In genomic region chr11:94737171-94737611, GRCh38 we compare ENCODE assay signal across 18 cellular contexts. TPM values are rescaled to one million over a fixed set of nuclear protein-coding genes. Genes with fewer than 3 reads are reported as not detected.
DNase-seq lines count a peak whose midpoint lies in the region; ATAC-seq, FAIRE-seq and TF ChIP-seq lines count a peak whose summit lies in the region.
"Had no signal": no experiment of that assay in that cellular context is flagged by ENCODE, and none has a peak within 500 bp of the region (broad histone marks: within the 10 kb centered on the region; RNA-seq: fewer than 3 reads in every experiment).

No MANE protein-coding gene starts in this region.

- CTCF ChIA-PET in CD4-positive, alpha-beta T cell (lab: Charles Lee) = no interaction called here

- H2AFZ ChIP-seq in astrocyte (ENCODE audit: low read depth, low read length) = no peak overlapping the region

- H3K9ac ChIP-seq in HUES48 (ENCODE audit: low read depth, low read length) (no peak overlapping the region), astrocyte (ENCODE audit: low read length) (no peak overlapping the region)

- H3K27ac ChIP-seq in C4-2B = peak overlapping the region; percentile 47; the same call in 1 of the 2 replicates
- peak overlapping the region; percentile 56 for H3K27ac ChIP-seq in HUES48 (ENCODE audit: low read depth, low read length)
- H3K27ac ChIP-seq in astrocyte (ENCODE audit: low read depth, low read length) = peak overlapping the region; percentile 18
- H3K27ac ChIP-seq in CD4-positive, alpha-beta T cell (ENCODE audit: low read depth, low read length) = no peak overlapping the region
- H3K27ac ChIP-seq: esophagus squamous epithelium had no signal

- DNase-seq in astrocyte (ENCODE audit: low read depth) = peak; percentile 63
- peak; percentile 69 for DNase-seq in iris pigment epithelial cell (ENCODE audit: low read depth)
- no peak for DNase-seq in CD4-positive, alpha-beta T cell
- no peak for DNase-seq in activated effector memory CD4-positive, alpha-beta T cell treated with anti-CD3 and anti-CD28 coated beads, Interleukin-2, amount 50 U/mL, for 16 hours
- no peak for DNase-seq in AG20443 (ENCODE audit: low spot score)
- DNase-seq: activated CD4-positive, alpha-beta T cell treated with anti-CD3 and anti-CD28 coated beads, Interleukin-2, amount 50 U/mL, for 4 hours; activated gamma-delta T cell; BE2C; central memory CD4-positive, alpha-beta T cell; esophagus squamous epithelium; NCI-H2107; stimulated activated CD4-positive, alpha-beta T cell treated with anti-CD3 and anti-CD28 coated beads, Interleukin-2, amount 100 ng/mL, for 24 hours; T-helper 2 cell had no signal

- H3K4me1 Mint-ChIP-seq in astrocyte (ENCODE audit: low read depth, unreplicated experiment) = peaks cover 20% of the 10 kb centered on the region
- H3K4me1 Mint-ChIP-seq in CD4-positive, alpha-beta T cell (ENCODE audit: low read depth) = peaks cover 11% of the 10 kb centered on the region
- H3K4me1 Mint-ChIP-seq: stimulated activated effector memory CD8-positive, alpha-beta T cell treated with anti-CD3 and anti-CD28 coated beads, Interleukin-12 subunit alpha, Interleukin-12 subunit beta, amount 100 ng/mL, for 72 hours had no signal

- no peaks in the 10 kb centered on the region for H3K9me3 Mint-ChIP-seq in astrocyte (ENCODE audit: unreplicated experiment)
- no peaks in the 10 kb centered on the region for H3K9me3 Mint-ChIP-seq in CD4-positive, alpha-beta T cell
- H3K9me3 Mint-ChIP-seq: stimulated activated effector memory CD8-positive, alpha-beta T cell treated with anti-CD3 and anti-CD28 coated beads, Interleukin-12 subunit alpha, Interleukin-12 subunit beta, amount 100 ng/mL, for 72 hours had no signal

- no peak for ATAC-seq in CD4-positive, alpha-beta T cell (ENCODE audit: poor library complexity)
- no peak for ATAC-seq in GM18907 (IDR thresholded peaks at IDR 0.05; ENCODE audit: unreplicated experiment)
- ATAC-seq: stimulated activated effector memory CD8-positive, alpha-beta T cell treated with anti-CD3 and anti-CD28 coated beads, Interleukin-12 subunit alpha, Interleukin-12 subunit beta, amount 100 ng/mL, for 72 hours had no signal

- POLR2A ChIA-PET in CD4-positive, alpha-beta T cell (lab: Charles Lee) = no interaction called here

- no peaks in the 10 kb centered on the region for H3K79me2 ChIP-seq in astrocyte (ENCODE audit: insufficient read depth, low read length)

- intact Hi-C loops in CD4-positive, alpha-beta T cell (cut with DNase I, micrococcal nuclease) = no loop called here

- no peaks in the 10 kb centered on the region for H4K20me1 ChIP-seq in astrocyte (ENCODE audit: insufficient read depth, low read length)

- peaks cover 16% of the 10 kb centered on the region for H3K27me3 Mint-ChIP-seq in astrocyte (ENCODE audit: low read depth, unreplicated experiment)
- peaks cover 16% of the 10 kb centered on the region for H3K27me3 Mint-ChIP-seq in CD4-positive, alpha-beta T cell

- H3K4me1 ChIP-seq in HUES48 (ENCODE audit: control insufficient read depth, insufficient read depth, low read length) (peaks cover 71% of the 10 kb centered on the region), astrocyte (ENCODE audit: insufficient read depth, low read length) (peaks cover 36% of the 10 kb centered on the region)

- peak overlapping the region; percentile 29 for H3K4me2 ChIP-seq in astrocyte (ENCODE audit: low read length)

- H3K27me3 ChIP-seq in HUES48 (ENCODE audit: control insufficient read depth, insufficient read depth, low read length) = peaks cover 38% of the 10 kb centered on the region
- no peaks in the 10 kb centered on the region for H3K27me3 ChIP-seq in astrocyte (ENCODE audit: insufficient read depth, low read length)
- H3K27me3 ChIP-seq in CD4-positive, alpha-beta T cell (ENCODE audit: control insufficient read depth, insufficient read depth, low read length) = peaks cover 50% of the 10 kb centered on the region
- H3K27me3 ChIP-seq: BE2C had no signal

- no peaks in the 10 kb centered on the region for H3K36me3 ChIP-seq in HUES48 (ENCODE audit: control insufficient read depth, insufficient read depth, low read length)
- no peaks in the 10 kb centered on the region for H3K36me3 ChIP-seq in astrocyte (ENCODE audit: insufficient read depth, low read length)
- H3K36me3 ChIP-seq: BE2C had no signal

- no peak overlapping the region for H3K27ac Mint-ChIP-seq in astrocyte (ENCODE audit: unreplicated experiment)
- H3K27ac Mint-ChIP-seq in CD4-positive, alpha-beta T cell = no peak overlapping the region
- H3K27ac Mint-ChIP-seq: progenitor cell of endocrine pancreas; stimulated activated effector memory CD8-positive, alpha-beta T cell treated with anti-CD3 and anti-CD28 coated beads, Interleukin-12 subunit alpha, Interleukin-12 subunit beta, amount 100 ng/mL, for 72 hours had no signal

- no peaks in the 10 kb centered on the region for H3K9me3 ChIP-seq in HUES48 (ENCODE audit: control insufficient read depth, insufficient read depth, low read length)
- H3K9me3 ChIP-seq in astrocyte (ENCODE audit: insufficient read depth, low read depth, low read length) = no peaks in the 10 kb centered on the region
- no peaks in the 10 kb centered on the region for H3K9me3 ChIP-seq in CD4-positive, alpha-beta T cell (ENCODE audit: control insufficient read depth, low read length)
- H3K9me3 ChIP-seq: BE2C, esophagus squamous epithelium had no signal

- peak; percentile 5 for FAIRE-seq in astrocyte (lab: Jason Lieb, UNC)

- no peak overlapping the region for H3K4me3 Mint-ChIP-seq in astrocyte (ENCODE audit: unreplicated experiment)
- H3K4me3 Mint-ChIP-seq in CD4-positive, alpha-beta T cell = no peak overlapping the region
- H3K4me3 Mint-ChIP-seq: stimulated activated effector memory CD8-positive, alpha-beta T cell treated with anti-CD3 and anti-CD28 coated beads, Interleukin-12 subunit alpha, Interleukin-12 subunit beta, amount 100 ng/mL, for 72 hours had no signal

- H3K4me3 ChIP-seq in HUES48 (ENCODE audit: low read depth, low read length) (no peak overlapping the region), astrocyte (ENCODE audit: insufficient read depth, low read depth, low read length) (no peak overlapping the region)
- H3K4me3 ChIP-seq: esophagus squamous epithelium had no signal

- H3K36me3 Mint-ChIP-seq in astrocyte (ENCODE audit: low read depth, unreplicated experiment) = no peaks in the 10 kb centered on the region
- no peaks in the 10 kb centered on the region for H3K36me3 Mint-ChIP-seq in CD4-positive, alpha-beta T cell (ENCODE audit: low read depth)
- H3K36me3 Mint-ChIP-seq: stimulated activated effector memory CD8-positive, alpha-beta T cell treated with anti-CD3 and anti-CD28 coated beads, Interleukin-12 subunit alpha, Interleukin-12 subunit beta, amount 100 ng/mL, for 72 hours had no signal

- TF ChIP-seq CTCF in C4-2B (conservative IDR thresholded peaks at IDR 0.05) (no peak), astrocyte (IDR thresholded peaks at IDR 0.05; ENCODE audit: insufficient read depth, low read depth, low read length) (no peak)
- TF ChIP-seq CTCF in CD4-positive, alpha-beta T cell (IDR thresholded peaks at IDR 0.05) = no peak

RNA-seq across cellular contexts. Expression of gene AMOTL1, which starts 31.0 kb away (rescaled TPM):
- 46.1 and 47.8 TPM in 2 replicates for total RNA-seq in astrocyte
- total RNA-seq in CD4-positive, alpha-beta T cell = under 1 TPM in 1 of 2 experiments, not detected in 1; 0.08 TPM

Comparison
In these comparisons a context has a peak if more than half of its experiments do, and no peak if none do; other contexts are left out.
1. DNase-seq: peak in astrocyte (single experiment) and iris pigment epithelial cell (single experiment); none in CD4-positive, alpha-beta T cell (0 of 10), activated effector memory CD4-positive, alpha-beta T cell treated with anti-CD3 and anti-CD28 coated beads, Interleukin-2, amount 50 U/mL, for 16 hours (single experiment) and AG20443 (single experiment).
2. RNA of gene AMOTL1, which starts 31.0 kb away (total RNA-seq): 46.1 to 47.8 TPM in astrocyte; 0.08 TPM in CD4-positive, alpha-beta T cell; every median in the first group is over 10 times any median in the second.